ENCODE assay signal across 9 cellular contexts in the genomic region with DNA sequence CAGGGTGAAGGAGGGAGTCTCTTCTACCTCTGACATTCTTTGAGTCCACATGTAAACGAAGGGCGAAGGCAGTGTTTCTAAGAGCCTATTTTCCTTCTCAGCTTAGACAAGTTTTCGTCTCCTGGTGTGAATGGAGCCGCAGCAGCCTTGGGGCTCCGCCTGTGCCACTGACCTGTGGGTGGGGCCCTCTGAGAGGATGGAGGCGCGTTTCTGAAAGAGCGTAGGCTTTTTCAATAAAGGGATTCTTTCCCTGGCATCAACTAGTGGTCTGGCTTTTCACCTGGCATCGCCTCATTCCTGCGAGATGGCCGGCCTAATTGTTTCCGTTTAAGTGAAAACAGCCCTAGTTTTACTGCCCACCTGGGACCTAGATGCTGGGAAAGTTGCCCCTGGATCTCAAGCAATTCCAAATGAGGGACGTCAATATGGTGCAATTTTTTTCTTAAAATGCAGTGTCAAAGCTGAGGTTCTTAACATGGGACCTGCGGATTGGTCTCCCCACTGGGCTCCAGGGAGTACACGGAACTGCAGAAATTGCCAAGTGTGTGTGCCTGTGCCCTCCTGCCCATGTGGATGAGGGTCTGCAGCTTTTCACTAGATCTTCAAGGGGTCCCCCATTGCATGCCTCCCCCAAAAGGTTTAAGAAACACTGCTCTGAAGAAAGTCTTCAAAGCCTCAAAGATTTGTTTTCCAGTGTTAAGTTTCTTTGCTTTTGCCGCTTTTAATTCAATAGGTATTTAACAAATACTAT. TPM values are rescaled to one million over a fixed set of nuclear protein-coding genes. Genes with fewer than 3 reads are reported as not detected.
DNase-seq lines count a peak whose midpoint lies in the region; ATAC-seq and TF ChIP-seq lines count a peak whose summit lies in the region.
"Had no signal": no experiment of that assay in that cellular context is flagged by ENCODE, and none has a peak within 500 bp of the region (broad histone marks: within the 10 kb centered on the region; RNA-seq: fewer than 3 reads in every experiment).

No MANE protein-coding gene starts in this region.

- H3K36me3 ChIP-seq in heart left ventricle (no peaks in the 10 kb centered on the region), upper lobe of right lung (no peaks in the 10 kb centered on the region), brain microvascular endothelial cell (replicated peaks) (no peaks in the 10 kb centered on the region), esophagus squamous epithelium (no peaks in the 10 kb centered on the region)

- peaks cover 0 to 12% (median 2%) of the 10 kb centered on the region in 9 donors for H3K27me3 ChIP-seq in heart left ventricle
- no peaks in the 10 kb centered on the region for H3K27me3 ChIP-seq in upper lobe of right lung
- H3K27me3 ChIP-seq in brain microvascular endothelial cell (replicated peaks), result peaks cover 24% of the 10 kb centered on the region
- peaks cover 0 to 67% (median 3%) of the 10 kb centered on the region in 4 donors for H3K27me3 ChIP-seq in esophagus squamous epithelium

- H3K4me1 ChIP-seq in heart left ventricle (peaks cover 0 to 20% (median 5%) of the 10 kb centered on the region in 12 donors), upper lobe of right lung (peaks cover 4% of the 10 kb centered on the region), esophagus squamous epithelium (peaks cover 5 to 13% (median 11%) of the 10 kb centered on the region in 3 donors)

- ATAC-seq in heart left ventricle (no peak), Right ventricle myocardium superior (ENCODE audit: poor library complexity) (no peak), upper lobe of right lung (peak; percentile 11)

- H3K36me3 Mint-ChIP-seq in nephron progenitor cell (ENCODE audit: low read depth), result no peaks in the 10 kb centered on the region

- intact Hi-C loops in heart left ventricle (cut with DNase I) (no loop called here), Right ventricle myocardium superior (cut with DNase I) (no loop called here), upper lobe of right lung (cut with DNase I) (no loop called here), esophagus squamous epithelium (cut with DNase I) (no loop called here)

- 66 to 78% (median 75%) methylated on average over 16 of the region's 16 CpGs for WGBS in heart left ventricle, 4 donors
- WGBS in esophagus squamous epithelium, 2 donors, result 49 to 68% methylated on average over 10 to 11 of the region's 16 CpGs

- no peaks in the 10 kb centered on the region for H3K9me3 ChIP-seq in heart left ventricle
- H3K9me3 ChIP-seq in upper lobe of right lung, result no peaks in the 10 kb centered on the region
- H3K9me3 ChIP-seq in esophagus squamous epithelium, result no peaks in the 10 kb centered on the region

- H3K4me3 ChIP-seq in heart left ventricle (peak overlapping the region; percentile 34 to 60 (median 52)), fibroblast of mammary gland (ENCODE audit: control insufficient read depth, low read depth, low read length) (peak overlapping the region; percentile 36), upper lobe of right lung (peak overlapping the region; percentile 51), brain microvascular endothelial cell (ENCODE audit: low read depth, low read length) (no peak overlapping the region), esophagus squamous epithelium (peak overlapping the region in 2 of 4 donors; percentile 40 to 65)

- DNase-seq in heart left ventricle (no peak), Right ventricle myocardium superior (no peak), fibroblast of mammary gland (ENCODE audit: low read depth) (no peak), nephron progenitor cell (no peak), upper lobe of right lung (no peak), brain microvascular endothelial cell (no peak), cerebellum (ENCODE audit: low spot score) (no peak), esophagus squamous epithelium (lab: John Stamatoyannopoulos, UW) (no peak)
- DNase-seq: stimulated activated CD4-positive, alpha-beta T cell treated with anti-CD3 and anti-CD28 coated beads, Interleukin-4, amount 100 ng/mL, for 1 hour had no signal

- H3K27ac Mint-ChIP-seq in nephron progenitor cell, result no peak overlapping the region

- H3K4me3 Mint-ChIP-seq in nephron progenitor cell, result peak overlapping the region; percentile 74

- H3K9me3 Mint-ChIP-seq in nephron progenitor cell, result peaks cover 6% of the 10 kb centered on the region

- TF ChIP-seq POLR2A in heart left ventricle (IDR thresholded peaks at IDR 0.05) (no peak), esophagus squamous epithelium (IDR thresholded peaks at IDR 0.05) (no peak)

- peaks cover 80% of the 10 kb centered on the region for H3K27me3 Mint-ChIP-seq in nephron progenitor cell (ENCODE audit: low read depth, poor library complexity)

- H3K4me1 Mint-ChIP-seq in nephron progenitor cell, result peaks cover 12% of the 10 kb centered on the region

- H3K27ac ChIP-seq in heart left ventricle (peak overlapping the region in 7 of 12 donors; percentile 65 to 80 (median 73)), upper lobe of right lung (peak overlapping the region; percentile 55), brain microvascular endothelial cell (no peak overlapping the region), esophagus squamous epithelium (no peak overlapping the region)

- in situ Hi-C loops in brain microvascular endothelial cell (cut with HindIII; ENCODE audit: low pct_ligation_motif_present, low sequenced_read_pairs), result no loop called here

- TF ChIP-seq CTCF in heart left ventricle (IDR thresholded peaks at IDR 0.05) (no peak), fibroblast of mammary gland (conservative IDR thresholded peaks at IDR 0.05; ENCODE audit: control insufficient read depth, insufficient read depth, low read depth, low read length) (no peak), nephron progenitor cell (IDR thresholded peaks at IDR 0.05) (no peak), upper lobe of right lung (IDR thresholded peaks at IDR 0.05) (no peak), brain microvascular endothelial cell (IDR thresholded peaks at IDR 0.05; ENCODE audit: low read depth, low read length, missing control alignments) (no peak), esophagus squamous epithelium (IDR thresholded peaks at IDR 0.05) (peak in 1 of 6 experiments; percentile 11)

RNA-seq across cellular contexts. Expression of a gene that starts 1.0 kb away (rescaled TPM):
- 10 to 100 TPM in 7 of 9 donors, 1 to 10 TPM in 2; 7.2 to 15.3 (median 10.4) TPM for total RNA-seq in heart left ventricle
- 1 to 10 TPM; 1.1 to 2.9 TPM for polyA plus RNA-seq in heart left ventricle
- total RNA-seq in Right ventricle myocardium superior, result 9.1 TPM
- total RNA-seq in upper lobe of right lung, result 21.8 TPM
- total RNA-seq in cerebellum, result 1.2 TPM
- 1 to 10 TPM in 1 of 4 donors, under 1 TPM in 3; 0.31 to 2.1 (median 0.74) TPM for total RNA-seq in esophagus squamous epithelium

RNA-seq across cellular contexts. Expression of a gene that starts 4.0 kb away (rescaled TPM):
- 1 to 10 TPM in 4 of 9 donors, under 1 TPM in 5; 0.21 to 5.4 (median 0.83) TPM for total RNA-seq in heart left ventricle
- under 1 TPM; 0.15 to 0.43 TPM for polyA plus RNA-seq in heart left ventricle
- 0.19 TPM for total RNA-seq in Right ventricle myocardium superior
- total RNA-seq in upper lobe of right lung, result 0.58 TPM
- 1.00 TPM for total RNA-seq in cerebellum
- under 1 TPM in 1 of 4 donors, not detected in 3; 0.38 TPM for total RNA-seq in esophagus squamous epithelium

Comparison
In these comparisons a context has a peak if more than half of its experiments do, and no peak if none do; other contexts are left out.
1. H3K27ac ChIP-seq: peak in heart left ventricle (7 of 12) and upper lobe of right lung (single experiment); none in brain microvascular endothelial cell (single experiment) and esophagus squamous epithelium (0 of 4).